Comparison of ENCODE assay signal across 6 cellular contexts in genomic region chr2:218216336-218216673, GRCh38. TPM values are rescaled to one million over a fixed set of nuclear protein-coding genes. Genes with fewer than 3 reads are reported as not detected.
DNase-seq lines count a peak whose midpoint lies in the region; ATAC-seq, FAIRE-seq and TF ChIP-seq lines count a peak whose summit lies in the region.

No MANE protein-coding gene starts in this region.

- H3K4me1 ChIP-seq in DND-41 (ENCODE audit: insufficient read depth, low read length) = peaks cover 44% of the 10 kb centered on the region

- peaks cover 35% of the 10 kb centered on the region for H4K20me1 ChIP-seq in DND-41 (ENCODE audit: insufficient read depth, low read length)

- ATAC-seq in DND-41 (ENCODE audit: insufficient read depth, low read depth) = no peak

- H3K27ac Mint-ChIP-seq in activated naive CD8-positive, alpha-beta T cell = peak overlapping the region; percentile 95
- peak overlapping the region; percentile 94 for H3K27ac Mint-ChIP-seq in mesothelial cell of epicardium

- no peak for TF ChIP-seq POLR2A in H54 (IDR thresholded peaks at IDR 0.05; ENCODE audit: low read depth, low read length)

- peak overlapping the region; percentile 74 for H3K27ac ChIP-seq in DND-41 (ENCODE audit: low read length)

- H3K9me3 ChIP-seq in DND-41 (ENCODE audit: insufficient read depth, low read length, severe bottlenecking) = no peaks in the 10 kb centered on the region

- no peak for TF ChIP-seq CTCF in DND-41 (IDR thresholded peaks at IDR 0.05; ENCODE audit: borderline replicate concordance, extremely low read depth, low read length, poor library complexity, severe bottlenecking)
- no peak for TF ChIP-seq CTCF in mesothelial cell of epicardium (IDR thresholded peaks at IDR 0.05; ENCODE audit: unreplicated experiment)

- H3K9me3 Mint-ChIP-seq in activated naive CD8-positive, alpha-beta T cell (ENCODE audit: low read depth) = no peaks in the 10 kb centered on the region
- no peaks in the 10 kb centered on the region for H3K9me3 Mint-ChIP-seq in mesothelial cell of epicardium

- H3K4me2 ChIP-seq in DND-41 (ENCODE audit: insufficient read depth, low read length) = peak overlapping the region; percentile 71

- H3K27me3 Mint-ChIP-seq in activated naive CD8-positive, alpha-beta T cell = no peaks in the 10 kb centered on the region
- H3K27me3 Mint-ChIP-seq in mesothelial cell of epicardium (ENCODE audit: low read depth) = peaks cover 10% of the 10 kb centered on the region

- peak overlapping the region; percentile 54 for H3K9ac ChIP-seq in DND-41 (ENCODE audit: low read depth, low read length)

- H3K36me3 ChIP-seq in DND-41 (ENCODE audit: insufficient read depth, low read length) = peaks cover 19% of the 10 kb centered on the region

- peak overlapping the region; percentile 22 to 72; a peak in 3 of 4 replicates for H3K4me3 ChIP-seq in DND-41 (ENCODE audit: low read depth in 1 of 2, low read length in 2 of 2)

- H3K36me3 Mint-ChIP-seq in activated naive CD8-positive, alpha-beta T cell = peaks cover 9% of the 10 kb centered on the region
- no peaks in the 10 kb centered on the region for H3K36me3 Mint-ChIP-seq in mesothelial cell of epicardium

- peak overlapping the region; percentile 85 for H2AFZ ChIP-seq in DND-41 (ENCODE audit: low read depth, low read length)

- DNase-seq in DND-41 (no peak), mesothelial cell of epicardium (ENCODE audit: low spot score in 2 of 2, unreplicated experiment in 2 of 2) (no peak), H54 (ENCODE audit: insufficient read length, low spot score) (no peak), UCSD-AML1 (lab: John Stamatoyannopoulos, UW; ENCODE audit: unreplicated experiment) (no peak), Ammon's horn (ENCODE audit: low spot score) (no peak)

- peak overlapping the region; percentile 96 for H3K4me3 Mint-ChIP-seq in activated naive CD8-positive, alpha-beta T cell
- H3K4me3 Mint-ChIP-seq in mesothelial cell of epicardium = peak overlapping the region; percentile 86

- no peak for FAIRE-seq in H54 (lab: Jason Lieb, UNC)

- H3K79me2 ChIP-seq in DND-41 (ENCODE audit: insufficient read depth, low read length) = peaks cover 42% of the 10 kb centered on the region

- H3K4me1 Mint-ChIP-seq in activated naive CD8-positive, alpha-beta T cell (ENCODE audit: low read depth) = peaks cover 32% of the 10 kb centered on the region
- peaks cover 36% of the 10 kb centered on the region for H3K4me1 Mint-ChIP-seq in mesothelial cell of epicardium

- H3K27me3 ChIP-seq in DND-41 (ENCODE audit: insufficient read depth, low read length, poor library complexity) = no peaks in the 10 kb centered on the region

RNA-seq across cellular contexts. Expression of gene ARPC2, which starts 0.7 kb away (rescaled TPM):
- 274 to 279 TPM (median 276 TPM) in 3 replicates for total RNA-seq in mesothelial cell of epicardium

RNA-seq across cellular contexts. Expression of gene GPBAR1, which starts 44.5 kb away (rescaled TPM):
- 0.55 to 0.93 TPM (median 0.78 TPM) in 3 replicates for total RNA-seq in mesothelial cell of epicardium

RNA-seq across cellular contexts. Expression of gene CXCR1, which starts 49.5 kb away (rescaled TPM):
- total RNA-seq in mesothelial cell of epicardium = not detected in 3 replicates

RNA-seq across cellular contexts. Expression of gene AAMP, which starts 53.6 kb away (rescaled TPM):
- 66.6 to 67.2 TPM (median 67.1 TPM) in 3 replicates for total RNA-seq in mesothelial cell of epicardium

RNA-seq across cellular contexts. Expression of gene PNKD, which starts 54.0 kb away (rescaled TPM):
- 63.2 to 70.4 TPM (median 69.5 TPM) in 3 replicates for total RNA-seq in mesothelial cell of epicardium
